ENCODE assay signal across 8 cellular contexts in genomic region chr7:137103526-137103925, GRCh38.
DNase-seq lines count a peak whose midpoint lies in the region; ATAC-seq and TF ChIP-seq lines count a peak whose summit lies in the region.
"Not testable (repeated sequence)": the region's sequence is repeated elsewhere in the genome, so short reads cannot be mapped to it uniquely, and the experiment has no call there.

No MANE protein-coding gene starts in this region.

- intact Hi-C loops in PC-3 (cut with micrococcal nuclease), result not testable (repeated sequence)

- not testable (repeated sequence) for H3K4me3 Mint-ChIP-seq in WTC11, neural progenitor cell

- not testable (repeated sequence) for H3K9me3 ChIP-seq in PC-3 (ENCODE audit: low read length); neural progenitor cell (ENCODE audit: low read depth)

- H3K27me3 Mint-ChIP-seq in WTC11 (ENCODE audit: low read depth); neural progenitor cell (ENCODE audit: insufficient read depth, low read depth): not testable (repeated sequence)

- H3F3A ChIP-seq in PC-3 (ENCODE audit: low read length, unreplicated experiment); neural progenitor cell (ENCODE audit: low read depth): not testable (repeated sequence)

- not testable (repeated sequence) for BruUV-seq in PC-3 (replicated peaks; lab: Mats Ljungman, UMichigan)

- H3K4me3 ChIP-seq in PC-3 (ENCODE audit: low read length); astrocyte of the spinal cord (ENCODE audit: low read depth, low read length); choroid plexus epithelial cell (ENCODE audit: low read depth, low read length); neural progenitor cell: not testable (repeated sequence)

- ATAC-seq in PC-3, result peak; percentile 63; the same call in 1 of the 2 replicates
- ATAC-seq in WTC11, result peak; percentile 59

- H3K27ac ChIP-seq in PC-3 (ENCODE audit: low read length); neural progenitor cell: not testable (repeated sequence)

- peaks cover 15% of the 10 kb centered on the region for H3K4me1 Mint-ChIP-seq in WTC11
- H3K4me1 Mint-ChIP-seq in neural progenitor cell, result not testable (repeated sequence)

- POLR2A ChIA-PET in PC-3 (lab: Charles Lee; ENCODE audit: unreplicated experiment); WTC11 (lab: Charles Lee): not testable (repeated sequence)

- TF ChIP-seq CTCF in PC-3 (conservative IDR thresholded peaks at IDR 0.05; ENCODE audit: low read depth, low read length); WTC11 (IDR thresholded peaks at IDR 0.05); astrocyte of the spinal cord (IDR thresholded peaks at IDR 0.05; ENCODE audit: low read depth, low read length); choroid plexus epithelial cell (conservative IDR thresholded peaks at IDR 0.05; ENCODE audit: low read depth, low read length); neural progenitor cell (IDR thresholded peaks at IDR 0.05): not testable (repeated sequence)

- H3K27me3 ChIP-seq in PC-3 (ENCODE audit: low read length); neural progenitor cell: not testable (repeated sequence)

- not testable (repeated sequence) for H3K79me2 ChIP-seq in PC-3 (ENCODE audit: low read length); neural progenitor cell (ENCODE audit: low read depth)

- not testable (repeated sequence) for H3K36me3 ChIP-seq in PC-3 (ENCODE audit: low read depth, low read length); neural progenitor cell

- not testable (repeated sequence) for H3K27ac Mint-ChIP-seq in WTC11, neural progenitor cell

- not testable (repeated sequence) for H3K36me3 Mint-ChIP-seq in WTC11, neural progenitor cell

- DNase-seq in A172 (ENCODE audit: low spot score) (peak; percentile 15), ELR (ENCODE audit: low read depth) (peak; percentile 6), astrocyte of the spinal cord (ENCODE audit: low read depth, low spot score) (peak; percentile 73), choroid plexus epithelial cell (ENCODE audit: low read depth) (peak; percentile 70), iris pigment epithelial cell (ENCODE audit: low read depth) (peak; percentile 78), neural progenitor cell (ENCODE audit: low spot score) (peak; percentile 34)
- DNase-seq in PC-3; WTC11 (ENCODE audit: low spot score): not testable (repeated sequence)

- in situ Hi-C loops in astrocyte of the spinal cord (cut with HindIII; ENCODE audit: low sequenced_read_pairs), result not testable (repeated sequence)

- not testable (repeated sequence) for H3K9ac ChIP-seq in PC-3 (ENCODE audit: low read length); neural progenitor cell

- H2AFZ ChIP-seq in PC-3 (ENCODE audit: low read length), result not testable (repeated sequence)
- peak overlapping the region; percentile 34 for H2AFZ ChIP-seq in neural progenitor cell (replicated peaks)

- H3K9me3 Mint-ChIP-seq in WTC11, result peaks cover 42% of the 10 kb centered on the region
- H3K9me3 Mint-ChIP-seq in neural progenitor cell, result peaks cover 13% of the 10 kb centered on the region

- H3K4me2 ChIP-seq in PC-3 (ENCODE audit: low read length); neural progenitor cell: not testable (repeated sequence)

- CTCF ChIA-PET in PC-3 (lab: Charles Lee); WTC11 (lab: Charles Lee): not testable (repeated sequence)

- H4K20me1 ChIP-seq in PC-3 (ENCODE audit: low read length); neural progenitor cell (ENCODE audit: low read depth): not testable (repeated sequence)

- H3K4me1 ChIP-seq in PC-3 (ENCODE audit: insufficient read depth, low read length); neural progenitor cell: not testable (repeated sequence)

- H3K9me2 ChIP-seq in PC-3 (replicated peaks; ENCODE audit: low read length), result not testable (repeated sequence)
